Comparison of ENCODE assay signal across 8 cellular contexts in genomic region chr7:43926193-43927043, GRCh38. TPM values are rescaled to one million over a fixed set of nuclear protein-coding genes. Genes with fewer than 3 reads are reported as not detected.
A peak's percentile ranks its signal among the peaks of the same experiment; 100 is the strongest.
DNase-seq lines count a peak whose midpoint lies in the region; ATAC-seq and TF ChIP-seq lines count a peak whose summit lies in the region.

Gene UBE2D4 (plus strand): TSS chr7:43926436. CDS start chr7:43926533, 97 bp downstream.

- no peaks in the 10 kb centered on the region for H3K27me3 Mint-ChIP-seq in activated naive CD8-positive, alpha-beta T cell treated with anti-CD3 and anti-CD28 coated beads for 36 hours

- no peaks in the 10 kb centered on the region for H4K20me1 ChIP-seq in SU-DHL-6 (ENCODE audit: low read depth, low read length)

- H3K4me3 Mint-ChIP-seq in activated naive CD8-positive, alpha-beta T cell treated with anti-CD3 and anti-CD28 coated beads for 36 hours = peak within 1 kb of the TSS; percentile 90

- H3K9me3 Mint-ChIP-seq in activated naive CD8-positive, alpha-beta T cell treated with anti-CD3 and anti-CD28 coated beads for 36 hours = peaks cover 7% of the 10 kb centered on the region

- H3K4me2 ChIP-seq in SU-DHL-6 (ENCODE audit: low read depth, low read length, poor library complexity, severe bottlenecking) (peak within 1 kb of the TSS; percentile 87), parathyroid adenoma (ENCODE audit: low read length) (peak within 1 kb of the TSS; percentile 88)

- H3K4me1 ChIP-seq in parathyroid adenoma (no peaks in the 10 kb centered on the region), tibial nerve (peaks cover 0 to 19% (median 10%) of the 10 kb centered on the region in 4 donors)

- TF ChIP-seq POLR2A in tibial nerve (IDR thresholded peaks at IDR 0.05) = peak; percentile 79 to 97

- no peaks in the 10 kb centered on the region for H3K36me3 ChIP-seq in SU-DHL-6 (ENCODE audit: low read length)
- no peaks in the 10 kb centered on the region for H3K36me3 ChIP-seq in parathyroid adenoma (ENCODE audit: control insufficient read depth, insufficient read depth, low read length)
- H3K36me3 ChIP-seq in tibial nerve = no peaks in the 10 kb centered on the region

- H3K9ac ChIP-seq in SU-DHL-6 (ENCODE audit: low read length) (peak within 1 kb of the TSS; percentile 69), parathyroid adenoma (peak within 1 kb of the TSS; percentile 33)

- ATAC-seq in HG02588 (IDR thresholded peaks at IDR 0.05; ENCODE audit: unreplicated experiment) = peak; percentile 90
- peak; percentile 96 for ATAC-seq in Right ventricle myocardium inferior

- H3K27ac ChIP-seq in SU-DHL-6 (ENCODE audit: low read depth, low read length) (peak within 1 kb of the TSS; percentile 82), parathyroid adenoma (peak within 1 kb of the TSS; percentile 81), tibial nerve (peak within 1 kb of the TSS; percentile 92 to 98 (median 94))

- peaks cover 8% of the 10 kb centered on the region; the same call in 1 of the 2 replicates for H3F3A ChIP-seq in SU-DHL-6 (ENCODE audit: insufficient read depth)

- intact Hi-C loops in Right ventricle myocardium inferior (cut with DNase I) = no loop called here

- peak in 1 of 2 donors; percentile 99 for TF ChIP-seq EP300 in tibial nerve (IDR thresholded peaks at IDR 0.05)

- H3K36me3 Mint-ChIP-seq in activated naive CD8-positive, alpha-beta T cell treated with anti-CD3 and anti-CD28 coated beads for 36 hours = peaks cover 26% of the 10 kb centered on the region

- H3K79me2 ChIP-seq in SU-DHL-6 (ENCODE audit: insufficient read depth, low read length) (peaks cover 39% of the 10 kb centered on the region), parathyroid adenoma (peaks cover 2% of the 10 kb centered on the region)

- DNase-seq in NCI-H1048 (lab: John Stamatoyannopoulos, UW) (peak; percentile 69), Right ventricle myocardium inferior (ENCODE audit: missing footprints) (peak; percentile 93), tibial nerve (ENCODE audit: low spot score in 2 of 2) (peak; percentile 68 to 78)
- DNase-seq in activated naive CD8-positive, alpha-beta T cell treated with anti-CD3 and anti-CD28 coated beads for 36 hours = peak; percentile 91

- H3K9me3 ChIP-seq in SU-DHL-6 (ENCODE audit: insufficient read depth, low read length) = no peaks in the 10 kb centered on the region
- H3K9me3 ChIP-seq in parathyroid adenoma (ENCODE audit: control insufficient read depth, low read length) = no peaks in the 10 kb centered on the region
- no peaks in the 10 kb centered on the region for H3K9me3 ChIP-seq in tibial nerve

- H3K4me1 Mint-ChIP-seq in activated naive CD8-positive, alpha-beta T cell treated with anti-CD3 and anti-CD28 coated beads for 36 hours = peaks cover 21% of the 10 kb centered on the region

- H3K27me3 ChIP-seq in SU-DHL-6 (ENCODE audit: low read length) = no peaks in the 10 kb centered on the region
- no peaks in the 10 kb centered on the region for H3K27me3 ChIP-seq in parathyroid adenoma (ENCODE audit: control insufficient read depth, insufficient read depth, low read length)
- H3K27me3 ChIP-seq in tibial nerve = no peaks in the 10 kb centered on the region

- H3K27ac Mint-ChIP-seq in activated naive CD8-positive, alpha-beta T cell treated with anti-CD3 and anti-CD28 coated beads for 36 hours = peak within 1 kb of the TSS; percentile 87

- H3K9me2 ChIP-seq in SU-DHL-6 (replicated peaks; ENCODE audit: insufficient read depth, low read length) = no peaks in the 10 kb centered on the region

- 0 to 1% methylated on average over 30 to 60 of the region's 79 CpGs for WGBS in tibial nerve, 2 donors

- H3K4me3 ChIP-seq in SU-DHL-6 (ENCODE audit: insufficient read depth, low read length, poor library complexity, severe bottlenecking) = peak within 1 kb of the TSS; percentile 65
- H3K4me3 ChIP-seq in parathyroid adenoma (ENCODE audit: low read depth, low read length) = peak within 1 kb of the TSS; percentile 79
- H3K4me3 ChIP-seq in tibial nerve = peak within 1 kb of the TSS; percentile 66 to 80 (median 78)

- TF ChIP-seq CTCF in GM12872 (IDR thresholded peaks at IDR 0.05; ENCODE audit: insufficient read depth, low read depth, low read length) (0 out of 3 replicates have a peak, but pooled peaks have one; percentile 7), SU-DHL-6 (IDR thresholded peaks at IDR 0.05; ENCODE audit: insufficient read depth, low read length, poor library complexity, severe bottlenecking) (no peak), parathyroid adenoma (IDR thresholded peaks at IDR 0.05) (peak; percentile 25), tibial nerve (IDR thresholded peaks at IDR 0.05) (peak in 3 of 5 experiments; percentile 24 to 55 (median 29))

- peak within 1 kb of the TSS; percentile 77 for H2AFZ ChIP-seq in SU-DHL-6 (ENCODE audit: low read depth, low read length, severe bottlenecking)
- H2AFZ ChIP-seq in parathyroid adenoma = peak within 1 kb of the TSS; percentile 77

RNA-seq across cellular contexts. Expression of gene UBE2D4, which starts in this region (rescaled TPM):
- 10 to 100 TPM; 12.1 to 12.7 TPM for total RNA-seq in activated naive CD8-positive, alpha-beta T cell treated with anti-CD3 and anti-CD28 coated beads for 36 hours
- 51.2 TPM for total RNA-seq in Right ventricle myocardium inferior
- 10 to 100 TPM; 12.9 to 18.2 (median 15.1) TPM for total RNA-seq in tibial nerve

Comparison
In these comparisons a context has a peak if more than half of its experiments do, and no peak if none do; other contexts are left out.
1. Peak in every context shown above with its lines: DNase-seq, ATAC-seq, H3K4me3 ChIP-seq and H3K27ac ChIP-seq.